ENCODE assay signal across 8 cellular contexts in the genomic region with DNA sequence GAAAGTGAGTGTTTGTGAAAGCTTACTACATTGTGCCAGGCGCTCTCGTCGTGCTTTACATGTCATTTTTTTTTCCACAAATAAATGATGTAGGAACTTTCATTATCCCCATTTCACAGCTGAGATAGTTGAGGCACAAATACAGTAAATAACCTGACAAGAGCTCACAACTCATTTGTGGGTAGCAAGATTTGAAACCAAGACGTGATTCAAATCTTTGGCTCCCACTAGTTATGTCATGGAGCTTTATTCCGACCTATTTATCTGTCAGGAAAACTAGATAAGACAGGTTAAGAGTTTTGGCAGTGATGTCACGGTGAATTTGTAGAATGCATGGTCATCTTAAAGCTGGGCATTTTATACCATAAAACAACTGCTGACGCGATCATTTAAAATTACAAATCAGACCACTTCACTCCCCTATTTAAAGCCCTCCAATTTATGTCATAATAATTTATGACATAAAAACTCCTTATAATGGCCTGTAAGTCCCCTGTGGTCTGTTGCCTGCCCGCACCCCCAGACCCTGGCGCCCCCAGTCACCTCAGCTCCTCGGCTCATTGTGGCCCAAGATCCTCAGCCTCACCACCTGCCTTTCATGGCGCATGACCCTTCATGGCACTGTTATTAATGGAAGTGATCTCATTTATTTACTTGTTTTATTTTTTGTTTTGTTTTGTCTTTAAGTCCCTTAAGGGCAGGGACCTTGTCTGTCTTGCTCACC. TPM values are rescaled to one million over a fixed set of nuclear protein-coding genes. Genes with fewer than 3 reads are reported as not detected.
A peak's percentile ranks its signal among the peaks of the same experiment; 100 is the strongest.
DNase-seq lines count a peak whose midpoint lies in the region; ATAC-seq, FAIRE-seq and TF ChIP-seq lines count a peak whose summit lies in the region.

No MANE protein-coding gene starts in this region.

- H3K36me3 ChIP-seq in Karpas-422 (ENCODE audit: insufficient read depth, low read length) (peaks cover 36% of the 10 kb centered on the region), bronchial epithelial cell (ENCODE audit: control insufficient read depth, insufficient read depth, low read length) (peaks cover 6% of the 10 kb centered on the region), muscle layer of duodenum (ENCODE audit: control insufficient read depth in 1 of 2, insufficient read depth in 2 of 2, low read length in 2 of 2) (peaks cover 9 to 10% of the 10 kb centered on the region in 2 donors)

- no peaks in the 10 kb centered on the region for H3K9me2 ChIP-seq in Karpas-422 (replicated peaks; ENCODE audit: insufficient read depth, low read length)

- H3K27me3 ChIP-seq in Karpas-422 (ENCODE audit: low read length) (no peaks in the 10 kb centered on the region), bronchial epithelial cell (ENCODE audit: control insufficient read depth, insufficient read depth, low read length) (no peaks in the 10 kb centered on the region), muscle layer of duodenum (ENCODE audit: low read depth, low read length) (no peaks in the 10 kb centered on the region)

- peaks cover 48% of the 10 kb centered on the region for H3K79me2 ChIP-seq in Karpas-422 (ENCODE audit: low read length)

- no peak for ATAC-seq in HG02852 (IDR thresholded peaks at IDR 0.05; ENCODE audit: unreplicated experiment)

- peak overlapping the region; percentile 98 for H3K9ac ChIP-seq in Karpas-422 (ENCODE audit: low read length)

- H3K4me1 ChIP-seq in Karpas-422 (ENCODE audit: low read length) (peaks cover 24% of the 10 kb centered on the region), muscle layer of duodenum (ENCODE audit: control insufficient read depth in 1 of 2, insufficient read depth in 2 of 2, low read length in 2 of 2) (peaks cover 5 to 33% of the 10 kb centered on the region in 2 donors)

- DNase-seq in GM03348 (ENCODE audit: low spot score) (peak; percentile 11), Karpas-422 (no peak), bronchial epithelial cell (ENCODE audit: low read depth) (no peak), 8988T (no peak), iPS-NIHi11 (ENCODE audit: low spot score) (no peak), cerebellum (ENCODE audit: low spot score) (no peak)

- H3K4me3 ChIP-seq in Karpas-422 (ENCODE audit: low read length): peak overlapping the region; percentile 92
- H3K4me3 ChIP-seq in bronchial epithelial cell (ENCODE audit: low read depth, low read length): peak overlapping the region; percentile 84
- peak overlapping the region; percentile 88 to 92 for H3K4me3 ChIP-seq in muscle layer of duodenum (ENCODE audit: low read depth in 1 of 2, low read length in 2 of 2)

- H2AFZ ChIP-seq in Karpas-422 (ENCODE audit: low read length): peak overlapping the region; percentile 98

- TF ChIP-seq CTCF in bronchial epithelial cell (IDR thresholded peaks at IDR 0.05; ENCODE audit: insufficient read depth, low read length, severe bottlenecking): no peak

- peak overlapping the region; percentile 90 for H3K4me2 ChIP-seq in Karpas-422 (ENCODE audit: low read depth, low read length, poor library complexity, severe bottlenecking)

- FAIRE-seq in bronchial epithelial cell (lab: Jason Lieb, UNC): no peak

- peaks cover 14% of the 10 kb centered on the region for H4K20me1 ChIP-seq in Karpas-422 (ENCODE audit: insufficient read depth, low read depth, low read length)

- H3K27ac ChIP-seq in Karpas-422 (ENCODE audit: low read length): peak overlapping the region; percentile 89
- H3K27ac ChIP-seq in muscle layer of duodenum (ENCODE audit: low read length): peak overlapping the region; percentile 96

- H3K9me3 ChIP-seq in Karpas-422 (ENCODE audit: low read length) (no peaks in the 10 kb centered on the region), muscle layer of duodenum (ENCODE audit: control insufficient read depth in 1 of 2, low read length in 2 of 2) (no peaks in the 10 kb centered on the region)

RNA-seq across cellular contexts. Expression of a gene that starts 0.7 kb away (rescaled TPM):
- total RNA-seq in Karpas-422 (2014; rRNA removed; shearing (Covaris generic); ENCODE audit: low replicate concordance): 26.1 and 42.6 TPM in 2 replicates
- total RNA-seq in bronchial epithelial cell (28.5 and 32.9 TPM in 2 replicates), cerebellum (69.6 TPM)

RNA-seq across cellular contexts. Expression of a gene that starts 32.2 kb away (rescaled TPM):
- 1.0 and 1.4 TPM in 2 replicates for total RNA-seq in Karpas-422 (2014; rRNA removed; shearing (Covaris generic); ENCODE audit: low replicate concordance)
- 0.79 and 2.6 TPM in 2 replicates for total RNA-seq in bronchial epithelial cell
- 3.8 TPM for total RNA-seq in cerebellum

RNA-seq across cellular contexts. Expression of a gene that starts 54.9 kb away (rescaled TPM):
- 22.0 and 27.4 TPM in 2 replicates for total RNA-seq in Karpas-422 (2014; rRNA removed; shearing (Covaris generic); ENCODE audit: low replicate concordance)
- total RNA-seq in bronchial epithelial cell (10.0 and 16.5 TPM in 2 replicates), cerebellum (27.8 TPM)
